In genomic region chr4:170088686-170089085, GRCh38 we compare ENCODE assay signal across 8 cellular contexts. TPM values are rescaled to one million over a fixed set of nuclear protein-coding genes. Genes with fewer than 3 reads are reported as not detected.
DNase-seq lines count a peak whose midpoint lies in the region; ATAC-seq and TF ChIP-seq lines count a peak whose summit lies in the region.

No MANE protein-coding gene starts in this region.

- no peak for ATAC-seq in Right ventricle myocardium superior (ENCODE audit: poor library complexity)
- ATAC-seq in GM18909 (IDR thresholded peaks at IDR 0.05; ENCODE audit: poor library complexity, unreplicated experiment) = no peak

- peak overlapping the region; percentile 72 for H3K4me3 ChIP-seq in left ventricle myocardium inferior

- TF ChIP-seq CTCF in left ventricle myocardium inferior (IDR thresholded peaks at IDR 0.05; ENCODE audit: borderline replicate concordance) = no peak
- no peak for TF ChIP-seq CTCF in brain (conservative IDR thresholded peaks at IDR 0.05)
- no peak for TF ChIP-seq CTCF in mesothelial cell of epicardium (IDR thresholded peaks at IDR 0.05; ENCODE audit: unreplicated experiment)

- intact Hi-C loops in left ventricle myocardium inferior (cut with micrococcal nuclease) = no loop called here
- intact Hi-C loops in Right ventricle myocardium superior (cut with DNase I) = no loop called here

- DNase-seq in left ventricle myocardium inferior = no peak
- DNase-seq in Right ventricle myocardium superior = no peak
- no peak for DNase-seq in mesothelial cell of epicardium (ENCODE audit: low spot score in 2 of 2, unreplicated experiment in 2 of 2)
- no peak for DNase-seq in NCI-H1417 treated with DMSO at 0.1 percent for 48 hours (lab: John Stamatoyannopoulos, UW)
- DNase-seq in activated CD4-positive, alpha-beta T cell treated with anti-CD3 and anti-CD28 coated beads for 48 hours = no peak
- no peak for DNase-seq in stimulated activated CD4-positive, alpha-beta T cell treated with anti-CD3 and anti-CD28 coated beads, Interleukin-15, amount 100 ng/mL, for 24 hours

- peaks cover 19% of the 10 kb centered on the region for H3K4me1 ChIP-seq in left ventricle myocardium inferior

- peaks cover 50% of the 10 kb centered on the region for H3K36me3 Mint-ChIP-seq in brain
- H3K36me3 Mint-ChIP-seq in mesothelial cell of epicardium = peaks cover 24% of the 10 kb centered on the region

- H3K27ac ChIP-seq in left ventricle myocardium inferior (replicated peaks) = no peak overlapping the region

- no peaks in the 10 kb centered on the region for H3K9me3 ChIP-seq in left ventricle myocardium inferior (replicated peaks)

- H3K4me1 Mint-ChIP-seq in brain (peaks cover 44% of the 10 kb centered on the region), mesothelial cell of epicardium (peaks cover 25% of the 10 kb centered on the region)

- peak overlapping the region; percentile 93 to 99 (median 97) for H3K27ac Mint-ChIP-seq in brain
- H3K27ac Mint-ChIP-seq in mesothelial cell of epicardium = peak overlapping the region; percentile 89

- H3K4me3 Mint-ChIP-seq in brain = peak overlapping the region; percentile 93 to 99 (median 97)
- H3K4me3 Mint-ChIP-seq in mesothelial cell of epicardium = peak overlapping the region; percentile 92

- H3K9me3 Mint-ChIP-seq in brain = peaks cover 0 to 3% (median 0%) of the 10 kb centered on the region in 5 experiments
- peaks cover 5% of the 10 kb centered on the region for H3K9me3 Mint-ChIP-seq in mesothelial cell of epicardium

- peaks cover 7% of the 10 kb centered on the region for H3K27me3 ChIP-seq in left ventricle myocardium inferior (ENCODE audit: low read depth)

- H3K36me3 ChIP-seq in left ventricle myocardium inferior = peaks cover 20% of the 10 kb centered on the region

- H3K27me3 Mint-ChIP-seq in brain (peaks cover 12% of the 10 kb centered on the region), mesothelial cell of epicardium (ENCODE audit: low read depth) (no peaks in the 10 kb centered on the region)

RNA-seq across cellular contexts. Expression of gene AADAT, which starts 1.1 kb away (rescaled TPM):
- total RNA-seq in left ventricle myocardium inferior = 2.2 TPM
- total RNA-seq in Right ventricle myocardium superior = 1.6 TPM
- 3.1 TPM for polyA plus RNA-seq in brain (ENCODE audit: insufficient read depth, low read depth, low replicate concordance)
- 33.7 to 36.3 TPM (median 35.2 TPM) in 3 replicates for total RNA-seq in mesothelial cell of epicardium

Comparison
In these comparisons a context has a peak if more than half of its experiments do, and no peak if none do; other contexts are left out.
1. RNA of gene AADAT, which starts 1.1 kb away (total RNA-seq): 33.7 to 36.3 TPM in mesothelial cell of epicardium; 2.2 TPM in left ventricle myocardium inferior (single experiment) and 1.6 TPM in Right ventricle myocardium superior (single experiment); every median in the first group is over 10 times any median in the second.